ENCODE assay signal across 8 cellular contexts in genomic region chr3:16338999-16339398, GRCh38.
DNase-seq lines count a peak whose midpoint lies in the region; ATAC-seq and TF ChIP-seq lines count a peak whose summit lies in the region.

No MANE protein-coding gene starts in this region.

- H3K4me3 ChIP-seq in coronary artery, result no peak overlapping the region

- H3K9me3 Mint-ChIP-seq in activated naive CD4-positive, alpha-beta T cell treated with anti-CD3 and anti-CD28 coated beads, Interleukin-2, amount 50 U/mL, for 72 hours, result peaks cover 5 to 11% of the 10 kb centered on the region in 2 donors

- no peak overlapping the region for H3K27ac ChIP-seq in coronary artery

- peaks cover 12 to 57% of the 10 kb centered on the region in 2 donors for H3K36me3 Mint-ChIP-seq in activated naive CD4-positive, alpha-beta T cell treated with anti-CD3 and anti-CD28 coated beads, Interleukin-2, amount 50 U/mL, for 72 hours

- no peak for TF ChIP-seq CTCF in coronary artery (IDR thresholded peaks at IDR 0.05)

- peak overlapping the region; percentile 77 to 96 for H3K27ac Mint-ChIP-seq in activated naive CD4-positive, alpha-beta T cell treated with anti-CD3 and anti-CD28 coated beads, Interleukin-2, amount 50 U/mL, for 72 hours

- ATAC-seq in HG03354 (IDR thresholded peaks at IDR 0.05; ENCODE audit: poor library complexity, severe bottlenecking, unreplicated experiment), result peak; percentile 67
- ATAC-seq in activated naive CD4-positive, alpha-beta T cell treated with anti-CD3 and anti-CD28 coated beads, Interleukin-2, amount 50 U/mL, for 72 hours, result peak; percentile 70 to 73

- peak; percentile 4 for DNase-seq in Caki2 (ENCODE audit: low read depth)
- no peak for DNase-seq in activated naive CD4-positive, alpha-beta T cell treated with anti-CD3 and anti-CD28 coated beads, Interleukin-2, amount 50 U/mL, for 72 hours (ENCODE audit: low spot score in 2 of 2)
- peak; percentile 84 for DNase-seq in kidney tubule cell (ENCODE audit: low spot score)
- no peak for DNase-seq in NCI-H510A (lab: John Stamatoyannopoulos, UW)
- DNase-seq in NCI-H1092 treated with DMSO at 0.1 percent for 48 hours (lab: John Stamatoyannopoulos, UW), result no peak
- DNase-seq in pons (ENCODE audit: low spot score), result no peak
- DNase-seq in coronary artery (ENCODE audit: low spot score), result no peak

- in situ Hi-C loops in Caki2 (cut with HindIII; ENCODE audit: low pct_unique_long_range_greater_than_20kb, low sequenced_read_pairs), result no loop called here

Comparison
In these comparisons a context has a peak if more than half of its experiments do, and no peak if none do; other contexts are left out.
1. DNase-seq: peak in Caki2 (single experiment) and kidney tubule cell (single experiment); none in activated naive CD4-positive, alpha-beta T cell treated with anti-CD3 and anti-CD28 coated beads, Interleukin-2, amount 50 U/mL, for 72 hours (0 of 2), NCI-H510A (single experiment), NCI-H1092 treated with DMSO at 0.1 percent for 48 hours (single experiment), pons (single experiment) and coronary artery (single experiment).